Comparison of ENCODE assay signal across 8 cellular contexts in the genomic region with DNA sequence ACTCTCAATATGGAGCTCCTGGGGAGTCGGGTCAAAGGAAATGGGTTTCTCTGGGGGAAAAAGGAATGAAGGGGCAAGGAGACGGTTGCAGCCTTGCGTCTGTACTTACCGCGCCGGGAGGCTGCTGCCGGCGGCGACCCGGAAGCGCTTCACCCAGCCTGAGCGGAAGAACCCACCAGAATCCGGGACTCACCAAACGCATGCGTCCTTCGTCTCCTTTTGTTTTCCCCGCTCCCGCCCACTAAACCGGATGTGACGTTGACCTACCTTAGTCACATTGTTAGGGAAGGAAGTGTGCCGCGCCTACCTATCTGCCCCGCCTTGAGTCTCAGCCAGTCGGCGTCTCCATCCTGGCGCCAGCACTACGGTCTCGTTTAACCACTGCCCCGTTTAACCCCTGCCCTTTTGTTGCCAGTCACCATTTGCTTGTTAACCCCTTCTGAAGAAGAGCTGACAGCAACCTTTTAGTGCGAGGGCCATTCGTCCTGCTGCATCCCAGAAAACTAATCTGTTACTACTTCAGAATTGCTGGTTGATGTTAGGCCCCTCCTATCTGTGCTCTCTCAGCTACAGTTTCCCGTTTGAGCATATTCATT. TPM values are rescaled to one million over a fixed set of nuclear protein-coding genes. Genes with fewer than 3 reads are reported as not detected.
DNase-seq lines count a peak whose midpoint lies in the region; ATAC-seq and TF ChIP-seq lines count a peak whose summit lies in the region.

ANAPC15 (minus strand) TSS at position 155 of the 596 bp plus-strand sequence. CDS start 1,419 bp downstream, outside the sequence.

- POLR2A ChIA-PET in activated CD4-positive, alpha-beta T cell treated with anti-CD3 and anti-CD28 coated beads for 36 hours (lab: Charles Lee), result interaction anchor here (0.6 to 1.2 kb wide), 8 partner anchors 14 to 302 kb away, joined by 3 to 8 read pairs (median 4); partner anchors contain the start of genes NUMA1 and RNF121

- H3K36me3 Mint-ChIP-seq in activated CD4-positive, alpha-beta T cell treated with anti-CD3 and anti-CD28 coated beads for 36 hours (ENCODE audit: low read depth), result peaks cover 4% of the 10 kb centered on the region

- no peak for TF ChIP-seq CTCF in choroid plexus epithelial cell (conservative IDR thresholded peaks at IDR 0.05; ENCODE audit: low read depth, low read length)

- peaks cover 16% of the 10 kb centered on the region for H3K4me1 Mint-ChIP-seq in activated CD4-positive, alpha-beta T cell treated with anti-CD3 and anti-CD28 coated beads for 36 hours

- DNase-seq in AG20443 (ENCODE audit: low spot score), result peak; percentile 93
- DNase-seq in NCI-H510A treated with DMSO at 0.1 percent for 48 hours (lab: John Stamatoyannopoulos, UW), result peak; percentile 97
- DNase-seq in activated CD4-positive, alpha-beta T cell treated with anti-CD3 and anti-CD28 coated beads for 36 hours, result peak; percentile 100
- peak; percentile 100 for DNase-seq in choroid plexus epithelial cell (ENCODE audit: low read depth)
- DNase-seq in kidney glomerular epithelial cell (lab: John Stamatoyannopoulos, UW), result peak; percentile 97
- peak; percentile 91 to 97 for DNase-seq in stimulated activated CD4-positive, alpha-beta T cell treated with anti-CD3 and anti-CD28 coated beads, Interleukin-1b, Interleukin-23, amount 100 ng/mL, for 1 hour (ENCODE audit: low read depth in 2 of 2)

- H3K4me3 Mint-ChIP-seq in activated CD4-positive, alpha-beta T cell treated with anti-CD3 and anti-CD28 coated beads for 36 hours, result peak within 1 kb of the TSS; percentile 92

- H3K9me3 Mint-ChIP-seq in activated CD4-positive, alpha-beta T cell treated with anti-CD3 and anti-CD28 coated beads for 36 hours (ENCODE audit: low read depth), result no peaks in the 10 kb centered on the region

- peak within 1 kb of the TSS; percentile 98 for H3K27ac Mint-ChIP-seq in activated CD4-positive, alpha-beta T cell treated with anti-CD3 and anti-CD28 coated beads for 36 hours

- ATAC-seq in HG03439 (IDR thresholded peaks at IDR 0.05; ENCODE audit: unreplicated experiment), result peak; percentile 80
- peak; percentile 87 for ATAC-seq in activated CD4-positive, alpha-beta T cell treated with anti-CD3 and anti-CD28 coated beads for 36 hours

- intact Hi-C loops in activated CD4-positive, alpha-beta T cell treated with anti-CD3 and anti-CD28 coated beads for 36 hours (cut with DNase I, micrococcal nuclease), result loop anchor here (1.0 to 10.0 kb wide), 13 partner anchors 9 to 1908 kb away; partner anchors contain the start of genes LAMTOR1 (in 2 of the 2), LRRC51 (in 2 of the 2), NUMA1 (in 2 of the 2) and XNDC1N (in 2 of the 2)

- TF ChIP-seq POLR2A in GM19193 (IDR thresholded peaks at IDR 0.05; ENCODE audit: extremely low read depth, insufficient read depth, insufficient read length), result peak; percentile 96

- H3K4me3 ChIP-seq in choroid plexus epithelial cell (ENCODE audit: low read depth, low read length), result peak within 1 kb of the TSS; percentile 87

- no peaks in the 10 kb centered on the region for H3K27me3 Mint-ChIP-seq in activated CD4-positive, alpha-beta T cell treated with anti-CD3 and anti-CD28 coated beads for 36 hours

- CTCF ChIA-PET in activated CD4-positive, alpha-beta T cell treated with anti-CD3 and anti-CD28 coated beads for 36 hours (lab: Charles Lee), result interaction anchor here (0.7 to 3.0 kb wide), 7 partner anchors 27 to 318 kb away, joined by 3 to 10 read pairs (median 3); no protein-coding TSS in a partner anchor

RNA-seq across cellular contexts. Expression of gene ANAPC15, which starts in this region (rescaled TPM):
- total RNA-seq in activated CD4-positive, alpha-beta T cell treated with anti-CD3 and anti-CD28 coated beads for 36 hours, result 10 to 100 TPM; 60.3 to 76.1 TPM

Comparison
In these comparisons a context has a peak if more than half of its experiments do, and no peak if none do; other contexts are left out.
1. Peak in every context shown above with its lines: DNase-seq, ATAC-seq and H3K4me3 ChIP-seq.